33 cellular contexts compared by ENCODE assay signal in genomic region chrX:65637335-65637734, GRCh38.
"Had no signal": no experiment of that assay in that cellular context is flagged by ENCODE, and none has a peak within 500 bp of the region (broad histone marks: within the 10 kb centered on the region; RNA-seq: fewer than 3 reads in every experiment).

No MANE protein-coding gene starts in this region.

- H3K27ac Mint-ChIP-seq: activated B cell treated with CpG ODN at 0.5 μM for 24 hours; activated CD4-positive, alpha-beta memory T cell treated with anti-CD3 and anti-CD28 coated beads for 36 hours; activated CD4-positive, alpha-beta T cell treated with anti-CD3 and anti-CD28 coated beads, Interleukin-2, amount 10 ng/mL, durations not matched to agents 24 days and 14 days; activated CD8-positive, alpha-beta T cell treated with anti-CD3 and anti-CD28 coated beads for 36 hours; activated naive CD4-positive, alpha-beta T cell treated with anti-CD3 and anti-CD28 coated beads for 36 hours; activated naive CD4-positive, alpha-beta T cell treated with anti-CD3 and anti-CD28 coated beads, Interleukin-2, amount 50 U/mL, for 72 hours; activated naive CD8-positive, alpha-beta T cell treated with anti-CD3 and anti-CD28 coated beads for 36 hours; activated T-cell treated with anti-CD3 and anti-CD28 coated beads, Interleukin-2, amount 50 U/mL, for 72 hours; activated T-helper 1 cell treated with anti-CD3 and anti-CD28 coated beads, Interleukin-12 subunit alpha, Interleukin-12 subunit beta, Interleukin-2, Interleukin-4 antibody, amounts not matched to agents 30 ng/mL and 10 ng/mL and 1 ng/mL, durations not matched to agents 14 hours and 24 hours and 36 hours; activated T-helper 17 cell treated with anti-CD3 and anti-CD28 coated beads, Interleukin-2, amount 50 U/mL, for 72 hours; T-cell; T-helper 2 cell treated with Interferon-gamma antibody and Interleukin-4, amounts not matched to agents 5 μg/mL and 100 μg/mL, for 36 hours had no signal

- H3K36me3 Mint-ChIP-seq: activated CD4-positive, alpha-beta memory T cell treated with anti-CD3 and anti-CD28 coated beads for 36 hours; activated naive CD4-positive, alpha-beta T cell treated with anti-CD3 and anti-CD28 coated beads, Interleukin-2, amount 50 U/mL, for 72 hours; activated naive CD8-positive, alpha-beta T cell treated with anti-CD3 and anti-CD28 coated beads for 36 hours; T-cell had no signal

- H3K9me3 ChIP-seq: adrenal gland, body of pancreas, breast epithelium had no signal

- H3K4me3 ChIP-seq: adrenal gland, body of pancreas, breast epithelium had no signal

- DNase-seq: activated B cell treated with CpG ODN at 0.5 μM for 24 hours; activated CD4-positive, alpha-beta memory T cell treated with anti-CD3 and anti-CD28 coated beads for 36 hours; activated CD4-positive, alpha-beta T cell treated with anti-CD3 and anti-CD28 coated beads for 4 hours; activated CD4-positive, alpha-beta T cell treated with anti-CD3 and anti-CD28 coated beads, Interleukin-2, amount 10 ng/mL, durations not matched to agents 24 days and 14 days; activated CD4-positive, alpha-beta T cell treated with anti-CD3 and anti-CD28 coated beads, Interleukin-2, amount 50 U/mL, for 1 hour; activated CD4-positive, alpha-beta T cell treated with anti-CD3 and anti-CD28 coated beads, Interleukin-2, amount 50 U/mL, for 4 hours; activated CD4-positive, CD25-positive, alpha-beta regulatory T cell treated with anti-CD3 and anti-CD28 coated beads, Interleukin-2, amount 50 U/mL, for 72 hours; activated CD8-positive, alpha-beta memory T cell treated with anti-CD3 and anti-CD28 coated beads, Interleukin-2, amount 50 U/mL, for 4 hours; activated CD8-positive, alpha-beta T cell treated with anti-CD3 and anti-CD28 coated beads for 36 hours; activated effector memory CD4-positive, alpha-beta T cell treated with anti-CD3 and anti-CD28 coated beads, Interleukin-2, amount 50 U/mL, for 16 hours; activated gamma-delta T cell treated with Interleukin-2 at 50 U/mL for 16 hours; activated naive CD4-positive, alpha-beta T cell; activated naive CD4-positive, alpha-beta T cell treated with anti-CD3 and anti-CD28 coated beads for 36 hours; activated naive CD4-positive, alpha-beta T cell treated with anti-CD3 and anti-CD28 coated beads, Interleukin-2, amount 50 U/mL, for 16 hours; activated naive CD8-positive, alpha-beta T cell treated with anti-CD3 and anti-CD28 coated beads for 36 hours; activated T-cell treated with anti-CD3 and anti-CD28 coated beads for 4 hours; activated T-cell treated with anti-CD3 and anti-CD28 coated beads, Interleukin-2, amount 50 U/mL, for 1 hour; activated T-cell treated with anti-CD3 and anti-CD28 coated beads, Interleukin-2, amount 50 U/mL, for 4 hours; activated T-cell treated with anti-CD3 and anti-CD28 coated beads, Interleukin-2, amount 50 U/mL, for 72 hours; adrenal gland; amniotic stem cell; aorta; body of pancreas; brain microvascular endothelial cell; central memory CD4-positive, alpha-beta T cell; T-cell; T-helper 2 cell; T-helper 9 cell had no signal

- H3K4me1 ChIP-seq: body of pancreas, breast epithelium had no signal

- H3K4me1 Mint-ChIP-seq: activated B cell treated with CpG ODN at 0.5 μM for 24 hours; activated CD4-positive, alpha-beta T cell treated with anti-CD3 and anti-CD28 coated beads, Interleukin-2, amount 10 ng/mL, durations not matched to agents 24 days and 14 days; activated naive CD8-positive, alpha-beta T cell treated with anti-CD3 and anti-CD28 coated beads for 36 hours; activated T-helper 17 cell treated with anti-CD3 and anti-CD28 coated beads, Interleukin-2, amount 50 U/mL, for 72 hours had no signal

- ATAC-seq: activated CD8-positive, alpha-beta T cell treated with anti-CD3 and anti-CD28 coated beads for 36 hours; activated naive CD4-positive, alpha-beta T cell treated with anti-CD3 and anti-CD28 coated beads, Interleukin-2, amount 50 U/mL, for 72 hours; activated T-cell treated with anti-CD3 and anti-CD28 coated beads, Interleukin-2, amount 50 U/mL, for 4 hours; activated T-cell treated with anti-CD3 and anti-CD28 coated beads, Interleukin-2, amount 50 U/mL, for 72 hours; activated T-helper 17 cell treated with anti-CD3 and anti-CD28 coated beads, Interleukin-2, amount 50 U/mL, for 72 hours; body of pancreas; T-cell had no signal

- H3K9me3 Mint-ChIP-seq: activated B cell treated with CpG ODN at 0.5 μM for 24 hours; activated CD4-positive, alpha-beta memory T cell treated with anti-CD3 and anti-CD28 coated beads for 36 hours; activated CD4-positive, alpha-beta T cell treated with anti-CD3 and anti-CD28 coated beads, Interleukin-2, amount 10 ng/mL, durations not matched to agents 24 days and 14 days; activated CD8-positive, alpha-beta T cell treated with anti-CD3 and anti-CD28 coated beads for 36 hours; activated naive CD4-positive, alpha-beta T cell treated with anti-CD3 and anti-CD28 coated beads for 36 hours; activated naive CD4-positive, alpha-beta T cell treated with anti-CD3 and anti-CD28 coated beads, Interleukin-2, amount 50 U/mL, for 72 hours; activated naive CD8-positive, alpha-beta T cell treated with anti-CD3 and anti-CD28 coated beads for 36 hours; activated T-cell treated with anti-CD3 and anti-CD28 coated beads, Interleukin-2, amount 50 U/mL, for 4 hours; activated T-cell treated with anti-CD3 and anti-CD28 coated beads, Interleukin-2, amount 50 U/mL, for 72 hours; activated T-helper 1 cell treated with anti-CD3 and anti-CD28 coated beads, Interleukin-12 subunit alpha, Interleukin-12 subunit beta, Interleukin-2, Interleukin-4 antibody, amounts not matched to agents 30 ng/mL and 10 ng/mL and 1 ng/mL, durations not matched to agents 14 hours and 24 hours and 36 hours; activated T-helper 17 cell treated with anti-CD3 and anti-CD28 coated beads, Interleukin-2, amount 50 U/mL, for 72 hours; T-cell; T-helper 2 cell treated with Interferon-gamma antibody and Interleukin-4, amounts not matched to agents 5 μg/mL and 100 μg/mL, for 36 hours had no signal

- H3K27me3 Mint-ChIP-seq: activated B cell treated with CpG ODN at 0.5 μM for 24 hours; activated CD4-positive, alpha-beta memory T cell treated with anti-CD3 and anti-CD28 coated beads for 36 hours; activated CD4-positive, alpha-beta T cell treated with anti-CD3 and anti-CD28 coated beads, Interleukin-2, amount 10 ng/mL, durations not matched to agents 24 days and 14 days; activated CD8-positive, alpha-beta T cell treated with anti-CD3 and anti-CD28 coated beads for 36 hours; activated naive CD8-positive, alpha-beta T cell treated with anti-CD3 and anti-CD28 coated beads for 36 hours; activated T-helper 17 cell treated with anti-CD3 and anti-CD28 coated beads, Interleukin-2, amount 50 U/mL, for 72 hours had no signal

- H3K36me3 ChIP-seq: adrenal gland, brain microvascular endothelial cell, breast epithelium had no signal

- H3K4me3 Mint-ChIP-seq: activated B cell treated with CpG ODN at 0.5 μM for 24 hours; activated CD4-positive, alpha-beta memory T cell treated with anti-CD3 and anti-CD28 coated beads for 36 hours; activated CD4-positive, alpha-beta T cell treated with anti-CD3 and anti-CD28 coated beads, Interleukin-2, amount 10 ng/mL, durations not matched to agents 24 days and 14 days; activated CD8-positive, alpha-beta T cell treated with anti-CD3 and anti-CD28 coated beads for 36 hours; activated naive CD4-positive, alpha-beta T cell treated with anti-CD3 and anti-CD28 coated beads for 36 hours; activated naive CD8-positive, alpha-beta T cell treated with anti-CD3 and anti-CD28 coated beads for 36 hours; activated T-cell treated with anti-CD3 and anti-CD28 coated beads, Interleukin-2, amount 50 U/mL, for 4 hours; activated T-cell treated with anti-CD3 and anti-CD28 coated beads, Interleukin-2, amount 50 U/mL, for 72 hours; activated T-helper 1 cell treated with anti-CD3 and anti-CD28 coated beads, Interleukin-12 subunit alpha, Interleukin-12 subunit beta, Interleukin-2, Interleukin-4 antibody, amounts not matched to agents 30 ng/mL and 10 ng/mL and 1 ng/mL, durations not matched to agents 14 hours and 24 hours and 36 hours; activated T-helper 17 cell treated with anti-CD3 and anti-CD28 coated beads, Interleukin-2, amount 50 U/mL, for 72 hours; T-cell; T-helper 2 cell treated with Interferon-gamma antibody and Interleukin-4, amounts not matched to agents 5 μg/mL and 100 μg/mL, for 36 hours had no signal
